9 cellular contexts compared by ENCODE assay signal in the genomic region with DNA sequence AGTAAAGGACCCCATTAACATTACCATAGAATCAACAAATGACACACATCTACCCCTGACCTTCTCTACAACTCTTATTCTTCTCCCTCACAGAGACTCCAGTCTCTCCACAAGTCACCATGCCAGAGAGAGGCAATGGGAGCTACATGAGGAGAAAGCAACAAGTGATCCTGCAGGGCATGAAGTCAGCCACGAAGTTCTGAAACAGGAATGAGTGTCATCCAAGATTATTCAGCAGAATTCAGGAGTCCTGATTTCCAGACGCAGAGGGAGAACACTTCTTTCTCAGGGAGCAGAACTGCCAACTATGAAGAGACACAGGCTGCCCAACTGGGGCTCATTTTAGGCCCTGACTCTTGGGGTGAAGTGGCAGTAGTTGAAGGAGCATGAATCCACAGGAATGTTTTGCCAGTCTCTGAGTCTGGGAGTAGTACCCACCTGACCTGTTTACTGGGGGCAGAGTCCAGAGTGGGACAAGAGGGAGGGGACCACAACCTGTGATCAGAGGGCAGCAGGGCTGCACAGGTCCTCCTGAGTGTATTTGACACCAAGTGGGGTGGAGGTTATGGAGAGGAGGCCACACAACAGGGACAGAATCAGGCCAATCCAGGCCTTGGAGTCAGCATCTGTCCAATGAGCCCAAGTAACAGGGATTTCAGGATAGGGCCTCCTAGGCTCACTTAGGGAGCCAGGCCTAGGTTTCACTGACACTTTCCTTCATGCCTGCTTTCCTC. TPM values are rescaled to one million over a fixed set of nuclear protein-coding genes. Genes with fewer than 3 reads are reported as not detected.
DNase-seq lines count a peak whose midpoint lies in the region; ATAC-seq, FAIRE-seq and TF ChIP-seq lines count a peak whose summit lies in the region.
"Had no signal": no experiment of that assay in that cellular context is flagged by ENCODE, and none has a peak within 500 bp of the region (broad histone marks: within the 10 kb centered on the region; RNA-seq: fewer than 3 reads in every experiment).

No MANE protein-coding gene starts in this region.

- H3K27ac ChIP-seq in keratinocyte (ENCODE audit: control insufficient read depth, insufficient read depth, low read length) (peak overlapping the region; percentile 73), stomach (peak overlapping the region; percentile 87 to 98 (median 94))

- H3K27me3 Mint-ChIP-seq in activated naive CD8-positive, alpha-beta T cell = no peaks in the 10 kb centered on the region

- H3K4me1 Mint-ChIP-seq in activated naive CD8-positive, alpha-beta T cell (ENCODE audit: low read depth) = peaks cover 37% of the 10 kb centered on the region

- H3K4me3 Mint-ChIP-seq in activated naive CD8-positive, alpha-beta T cell = peak overlapping the region; percentile 94

- H3K36me3 ChIP-seq in keratinocyte (ENCODE audit: control insufficient read depth in 2 of 2, extremely low read depth in 1 of 2, insufficient read depth in 2 of 2, low read length in 2 of 2) (peaks cover 0 to 7% of the 10 kb centered on the region in 2 experiments), stomach (peaks cover 1 to 12% (median 9%) of the 10 kb centered on the region in 4 donors)

- peak overlapping the region; percentile 89 for H2AFZ ChIP-seq in keratinocyte (ENCODE audit: control insufficient read depth, low read length)

- H3K36me3 Mint-ChIP-seq in activated naive CD8-positive, alpha-beta T cell = no peaks in the 10 kb centered on the region

- no peak for TF ChIP-seq POLR2A in stomach (IDR thresholded peaks at IDR 0.05)

- peak; percentile 36 for DNase-seq in DMS53 (lab: John Stamatoyannopoulos, UW)
- DNase-seq in DMS53 treated with DMSO at 0.1 percent for 48 hours (lab: John Stamatoyannopoulos, UW; ENCODE audit: unreplicated experiment) = no peak
- no peak for DNase-seq in keratinocyte (ENCODE audit: low read depth, low spot score)
- DNase-seq in stomach = no peak
- DNase-seq in stimulated activated CD4-positive, alpha-beta T cell treated with anti-CD3 and anti-CD28 coated beads, Interleukin-4, amount 100 ng/mL, for 24 hours = no peak
- DNase-seq in AG08395 (ENCODE audit: low spot score) = no peak

- no peaks in the 10 kb centered on the region for H3K9me3 Mint-ChIP-seq in activated naive CD8-positive, alpha-beta T cell (ENCODE audit: low read depth)

- intact Hi-C loops in stomach (cut with DNase I; ENCODE audit: low total_unique reads) = loop anchor here (10.0 kb wide), 1 partner anchor 488 kb away; no protein-coding TSS in a partner anchor

- peaks cover 28% of the 10 kb centered on the region for H3K4me1 ChIP-seq in keratinocyte (ENCODE audit: control insufficient read depth, extremely low read depth, insufficient read depth, low read length)
- H3K4me1 ChIP-seq in stomach = peaks cover 36 to 67% (median 55%) of the 10 kb centered on the region in 4 donors

- ATAC-seq in GM18517 (IDR thresholded peaks at IDR 0.05; ENCODE audit: unreplicated experiment) = no peak

- no peaks in the 10 kb centered on the region for H3K27me3 ChIP-seq in keratinocyte (ENCODE audit: control insufficient read depth, extremely low read depth, insufficient read depth, low read length)
- H3K27me3 ChIP-seq in stomach = no peaks in the 10 kb centered on the region

- peak overlapping the region; percentile 91 for H3K4me2 ChIP-seq in keratinocyte (ENCODE audit: control insufficient read depth, extremely low read depth, insufficient read depth, low read depth, low read length)

- 18 to 54% (median 31%) methylated on average over 2 of the region's 2 CpGs for WGBS in stomach, 5 donors

- peaks cover 3% of the 10 kb centered on the region for H3K79me2 ChIP-seq in keratinocyte (ENCODE audit: control insufficient read depth, insufficient read depth, low read length)

- no peaks in the 10 kb centered on the region for H3K9me1 ChIP-seq in keratinocyte (ENCODE audit: control insufficient read depth, extremely low read depth, insufficient read depth, low read length)

- peak overlapping the region; percentile 83 for H3K27ac Mint-ChIP-seq in activated naive CD8-positive, alpha-beta T cell

- no peaks in the 10 kb centered on the region for H3K9me3 ChIP-seq in keratinocyte (ENCODE audit: control insufficient read depth, low read depth, low read length)
- H3K9me3 ChIP-seq in stomach = no peaks in the 10 kb centered on the region

- TF ChIP-seq CTCF in keratinocyte (optimal IDR thresholded peaks at IDR 0.05 in 1 of 3, IDR thresholded peaks at IDR 0.05 in 1 of 3, conservative IDR thresholded peaks at IDR 0.05 in 1 of 3; ENCODE audit: extremely low read depth in 1 of 3, insufficient read depth in 2 of 3, low read length in 3 of 3) (no peak), stomach (IDR thresholded peaks at IDR 0.05) (no peak)

- dilution Hi-C loops in keratinocyte (cut with MboI; ENCODE audit: extremely low pct_ligation_motif_present, low sequenced_read_pairs) = no loop called here

- peak overlapping the region; percentile 76 for H3K9ac ChIP-seq in keratinocyte (ENCODE audit: control insufficient read depth, extremely low read depth, insufficient read depth, low read length)

- no peak for FAIRE-seq in keratinocyte (lab: Jason Lieb, UNC)

- H3K4me3 ChIP-seq in keratinocyte (ENCODE audit: control insufficient read depth in 2 of 3, extremely low read depth in 1 of 3, insufficient read depth in 2 of 3, low read depth in 1 of 3, low read length in 3 of 3) (peak overlapping the region; percentile 48 to 81 (median 73)), stomach (peak overlapping the region; percentile 63 to 76 (median 68))

- TF ChIP-seq EP300 in stomach (IDR thresholded peaks at IDR 0.05) = no peak

- H4K20me1 ChIP-seq in keratinocyte (ENCODE audit: control insufficient read depth, extremely low read depth, insufficient read depth, low read length) = no peaks in the 10 kb centered on the region

RNA-seq across cellular contexts. Expression of a gene that starts 2.4 kb away (rescaled TPM):
- polyA plus RNA-seq in keratinocyte (16.9 to 20.8 TPM (median 18.9 TPM) in 3 replicates), stomach (1 to 10 TPM; 5.8 to 9.1 (median 7.1) TPM)
- 5.4 TPM for polyA plus RNA-seq in keratinocyte (2011; ENCODE audit: low read depth)
- polyA plus RNA-seq in keratinocyte (2011; cell fraction: cytosol; rRNA removed) = 9.6 and 11.0 TPM in 2 replicates
- 19.0 and 20.1 TPM in 2 replicates for polyA plus RNA-seq in keratinocyte (2011; cell fraction: nucleus; rRNA removed)
- 11.2 and 12.6 TPM in 2 replicates for polyA plus RNA-seq in keratinocyte (2012; ENCODE audit: low replicate concordance)
- polyA minus RNA-seq in keratinocyte = 88.9 to 132 TPM (median 105 TPM) in 3 replicates
- polyA minus RNA-seq in keratinocyte (2011; cell fraction: cytosol; rRNA and poly(A)+ RNA removed) = 32.2 TPM
- 19.0 and 26.1 TPM in 2 replicates for polyA minus RNA-seq in keratinocyte (2011; cell fraction: nucleus; rRNA and poly(A)+ RNA removed)
- 100 to 1,000 TPM in 1 of 5 donors, 10 to 100 TPM in 4; 24.3 to 126 (median 29.9) TPM for total RNA-seq in stomach

RNA-seq across cellular contexts. Expression of a gene that starts 28.6 kb away (rescaled TPM):
- polyA plus RNA-seq in keratinocyte (0.01 TPM in 1 of 3 replicates, not detected in the others), stomach (not detected)
- polyA plus RNA-seq in keratinocyte (2011; ENCODE audit: low read depth) = not detected
- polyA plus RNA-seq in keratinocyte (2011; cell fraction: cytosol; rRNA removed) = not detected in 2 replicates
- not detected in 2 replicates for polyA plus RNA-seq in keratinocyte (2011; cell fraction: nucleus; rRNA removed)
- not detected in 2 replicates for polyA plus RNA-seq in keratinocyte (2012; ENCODE audit: low replicate concordance)
- polyA minus RNA-seq in keratinocyte = not detected in 3 replicates
- not detected for polyA minus RNA-seq in keratinocyte (2011; cell fraction: cytosol; rRNA and poly(A)+ RNA removed)
- polyA minus RNA-seq in keratinocyte (2011; cell fraction: nucleus; rRNA and poly(A)+ RNA removed) = not detected in 2 replicates
- total RNA-seq in stomach = under 1 TPM in 1 of 5 donors, not detected in 4; 0.18 TPM
- total RNA-seq: A172 had no signal
